Comparison of ENCODE assay signal across 34 cellular contexts in the genomic region with DNA sequence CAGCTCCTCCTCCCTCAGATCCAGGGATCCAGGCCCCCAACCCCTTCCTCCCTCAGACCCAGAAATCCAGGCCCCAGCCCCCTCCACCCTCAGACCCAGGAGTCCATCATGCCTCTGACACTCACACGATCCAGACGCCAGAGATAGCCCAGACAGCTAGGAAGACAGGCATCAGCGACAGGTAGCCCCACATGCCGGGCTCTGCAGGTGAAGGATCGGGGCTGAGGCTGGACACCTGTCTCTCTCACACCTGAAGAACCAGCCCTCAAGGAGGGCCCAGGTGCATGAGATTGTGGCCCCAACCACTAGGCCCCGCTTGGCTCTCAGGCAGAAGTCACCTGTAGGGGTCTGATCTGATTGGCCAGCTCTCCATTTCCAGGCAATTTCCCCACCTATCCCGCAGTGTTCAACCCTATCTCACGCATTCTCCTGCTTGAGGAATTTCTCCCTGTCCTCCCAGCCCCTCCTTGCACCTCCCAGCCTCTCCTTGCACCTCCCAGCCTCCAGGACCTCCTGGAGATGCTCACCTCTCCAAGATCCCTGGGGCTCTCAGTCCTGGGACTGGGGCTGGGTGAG. TPM values are rescaled to one million over a fixed set of nuclear protein-coding genes. Genes with fewer than 3 reads are reported as not detected.
"Had no signal": no experiment of that assay in that cellular context is flagged by ENCODE, and none has a peak within 500 bp of the region (broad histone marks: within the 10 kb centered on the region; RNA-seq: fewer than 3 reads in every experiment).

No MANE protein-coding gene starts in this region.

- H3K9me3 ChIP-seq: adrenal gland, body of pancreas, esophagus muscularis mucosa, left lung, testis, uterus had no signal

- H3K4me1 ChIP-seq: adrenal gland, body of pancreas, foreskin keratinocyte, testis, uterus had no signal

- H3K27ac ChIP-seq: adrenal gland, body of pancreas, esophagus muscularis mucosa, foreskin keratinocyte, heart left ventricle, left lung, testis, uterus had no signal

- H3K9me3 Mint-ChIP-seq: activated CD4-positive, alpha-beta memory T cell treated with anti-CD3 and anti-CD28 coated beads for 36 hours; activated CD4-positive, alpha-beta T cell treated with anti-CD3 and anti-CD28 coated beads, Interleukin-2, amount 10 ng/mL, durations not matched to agents 24 days and 14 days; activated naive CD4-positive, alpha-beta T cell treated with anti-CD3 and anti-CD28 coated beads for 36 hours; activated naive CD8-positive, alpha-beta T cell treated with anti-CD3 and anti-CD28 coated beads for 36 hours; activated T-helper 1 cell treated with anti-CD3 and anti-CD28 coated beads, Interleukin-12 subunit alpha, Interleukin-12 subunit beta, Interleukin-2, Interleukin-4 antibody, amounts not matched to agents 30 ng/mL and 10 ng/mL and 1 ng/mL, durations not matched to agents 14 hours and 24 hours and 36 hours; naive B cell; type B pancreatic cell had no signal

- H3K27ac Mint-ChIP-seq: activated CD4-positive, alpha-beta memory T cell treated with anti-CD3 and anti-CD28 coated beads for 36 hours; activated CD4-positive, alpha-beta T cell treated with anti-CD3 and anti-CD28 coated beads, Interleukin-2, amount 10 ng/mL, durations not matched to agents 24 days and 14 days; activated naive CD4-positive, alpha-beta T cell treated with anti-CD3 and anti-CD28 coated beads for 36 hours; activated naive CD8-positive, alpha-beta T cell treated with anti-CD3 and anti-CD28 coated beads for 36 hours; activated T-helper 1 cell treated with anti-CD3 and anti-CD28 coated beads, Interleukin-12 subunit alpha, Interleukin-12 subunit beta, Interleukin-2, Interleukin-4 antibody, amounts not matched to agents 30 ng/mL and 10 ng/mL and 1 ng/mL, durations not matched to agents 14 hours and 24 hours and 36 hours had no signal

- H3K27me3 ChIP-seq: adrenal gland, body of pancreas, testis, uterus had no signal

- H3K4me3 ChIP-seq: adrenal gland, body of pancreas, esophagus muscularis mucosa, lung, testis, uterus had no signal

- DNase-seq: activated CD4-positive, alpha-beta memory T cell treated with anti-CD3 and anti-CD28 coated beads for 36 hours; activated CD4-positive, alpha-beta T cell treated with anti-CD3 and anti-CD28 coated beads, Interleukin-2, amount 10 ng/mL, durations not matched to agents 24 days and 14 days; activated CD4-positive, CD25-positive, alpha-beta regulatory T cell treated with anti-CD3 and anti-CD28 coated beads, Interleukin-2, amount 50 U/mL, for 72 hours; activated CD8-positive, alpha-beta memory T cell treated with anti-CD3 and anti-CD28 coated beads, Interleukin-2, amount 50 U/mL, for 4 hours; activated effector memory CD4-positive, alpha-beta T cell treated with anti-CD3 and anti-CD28 coated beads, Interleukin-2, amount 50 U/mL, for 16 hours; activated naive CD4-positive, alpha-beta T cell treated with anti-CD3 and anti-CD28 coated beads for 36 hours; activated naive CD8-positive, alpha-beta T cell treated with anti-CD3 and anti-CD28 coated beads for 36 hours; activated T-cell treated with anti-CD3 and anti-CD28 coated beads, Interleukin-2, amount 50 U/mL, for 1 hour; adrenal gland; aorta; body of pancreas; foreskin keratinocyte; heart left ventricle; kidney glomerular epithelial cell; left lung; mesendoderm; naive B cell; occipital lobe; right cardiac atrium; stimulated activated CD4-positive, alpha-beta T cell treated with anti-CD3 and anti-CD28 coated beads, Interleukin-12 subunit alpha, Interleukin-12 subunit beta, amount 100 ng/mL, for 4 hours; stimulated activated CD4-positive, alpha-beta T cell treated with anti-CD3 and anti-CD28 coated beads, Interleukin-4, amount 100 ng/mL, for 1 hour; stimulated activated naive CD8-positive, alpha-beta T cell treated with anti-CD3 and anti-CD28 coated beads, Interleukin-15, Interleukin-2, amounts not matched to agents 100 U/mL and 50 U/mL, for 24 hours; T-helper 17 cell; T1000; testis; uterus had no signal

- H3K36me3 ChIP-seq: adrenal gland, esophagus muscularis mucosa, uterus had no signal

- H3K36me3 Mint-ChIP-seq: activated CD4-positive, alpha-beta memory T cell treated with anti-CD3 and anti-CD28 coated beads for 36 hours; activated naive CD8-positive, alpha-beta T cell treated with anti-CD3 and anti-CD28 coated beads for 36 hours; naive B cell; type B pancreatic cell had no signal

- H3K4me3 Mint-ChIP-seq: activated CD4-positive, alpha-beta memory T cell treated with anti-CD3 and anti-CD28 coated beads for 36 hours; activated CD4-positive, alpha-beta T cell treated with anti-CD3 and anti-CD28 coated beads, Interleukin-2, amount 10 ng/mL, durations not matched to agents 24 days and 14 days; activated naive CD4-positive, alpha-beta T cell treated with anti-CD3 and anti-CD28 coated beads for 36 hours; activated naive CD8-positive, alpha-beta T cell treated with anti-CD3 and anti-CD28 coated beads for 36 hours; activated T-helper 1 cell treated with anti-CD3 and anti-CD28 coated beads, Interleukin-12 subunit alpha, Interleukin-12 subunit beta, Interleukin-2, Interleukin-4 antibody, amounts not matched to agents 30 ng/mL and 10 ng/mL and 1 ng/mL, durations not matched to agents 14 hours and 24 hours and 36 hours; T-helper 17 cell had no signal

- H3K4me1 Mint-ChIP-seq: activated naive CD8-positive, alpha-beta T cell treated with anti-CD3 and anti-CD28 coated beads for 36 hours; naive B cell had no signal

RNA-seq across cellular contexts. Expression of a gene that starts 4.2 kb away (rescaled TPM):
- total RNA-seq: activated CD4-positive, alpha-beta memory T cell treated with anti-CD3 and anti-CD28 coated beads for 36 hours; activated naive CD4-positive, alpha-beta T cell treated with anti-CD3 and anti-CD28 coated beads for 36 hours; activated naive CD8-positive, alpha-beta T cell treated with anti-CD3 and anti-CD28 coated beads for 36 hours; activated T-helper 1 cell treated with anti-CD3 and anti-CD28 coated beads, Interleukin-12 subunit alpha, Interleukin-12 subunit beta, Interleukin-2, Interleukin-4 antibody, amounts not matched to agents 30 ng/mL and 10 ng/mL and 1 ng/mL, durations not matched to agents 14 hours and 24 hours and 36 hours; foreskin keratinocyte had no signal
- polyA plus RNA-seq: foreskin keratinocyte, neural cell had no signal

RNA-seq across cellular contexts. Expression of a gene that starts 33.6 kb away (rescaled TPM):
- total RNA-seq: activated CD8-positive, alpha-beta memory T cell treated with anti-CD3 and anti-CD28 coated beads for 36 hours; activated naive CD8-positive, alpha-beta T cell treated with anti-CD3 and anti-CD28 coated beads for 36 hours; mononuclear cell; occipital lobe; right cardiac atrium; skeletal muscle tissue had no signal
- polyA plus RNA-seq: adrenal gland, aorta, heart left ventricle, right cardiac atrium had no signal
